Comparison of ENCODE assay signal across 8 cellular contexts in the genomic region with DNA sequence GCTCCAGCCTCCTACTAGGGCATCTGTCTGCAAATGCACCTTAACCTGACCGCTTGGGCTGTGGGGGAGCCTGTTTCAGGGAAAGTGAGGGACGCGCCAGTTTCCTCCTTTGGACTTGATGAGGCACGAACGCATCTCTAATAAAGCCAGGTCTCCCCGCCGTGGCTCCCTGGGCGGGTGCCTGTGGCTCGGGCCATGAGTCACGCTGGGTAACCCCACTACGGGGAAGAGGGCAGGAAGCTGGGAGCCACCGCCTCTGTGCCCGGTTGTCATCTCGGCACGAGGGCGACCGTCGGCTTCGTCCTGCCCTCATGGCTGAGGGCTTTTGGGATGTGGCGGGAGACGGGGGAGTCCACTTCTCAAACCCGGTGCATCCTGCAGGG. TPM values are rescaled to one million over a fixed set of nuclear protein-coding genes. Genes with fewer than 3 reads are reported as not detected.
DNase-seq lines count a peak whose midpoint lies in the region; ATAC-seq, FAIRE-seq and TF ChIP-seq lines count a peak whose summit lies in the region.

No MANE protein-coding gene starts in this region.

- WGBS in esophagus muscularis mucosa = no CpG with 5 or more reads among the region's 22 CpGs

- intact Hi-C loops in esophagus muscularis mucosa (cut with DNase I) = no loop called here

- no peak for TF ChIP-seq CTCF in esophagus muscularis mucosa (IDR thresholded peaks at IDR 0.05)

- peaks cover 87 to 98% (median 93%) of the 10 kb centered on the region in 4 donors for H3K4me1 ChIP-seq in esophagus muscularis mucosa
- no peaks in the 10 kb centered on the region for H3K4me1 ChIP-seq in HAP-1

- no peaks in the 10 kb centered on the region for H3K27me3 Mint-ChIP-seq in activated CD8-positive, alpha-beta T cell treated with anti-CD3 and anti-CD28 coated beads, Interleukin-2, amount 10 ng/mL, durations not matched to agents 7 days and 5 days (ENCODE audit: low read depth)

- peak; percentile 91 for FAIRE-seq in H54 (lab: Jason Lieb, UNC)
- FAIRE-seq in frontal cortex (lab: Jason Lieb, UNC) = no peak

- H3K27ac Mint-ChIP-seq in activated CD8-positive, alpha-beta T cell treated with anti-CD3 and anti-CD28 coated beads, Interleukin-2, amount 10 ng/mL, durations not matched to agents 7 days and 5 days = peak overlapping the region; percentile 92

- H3K4me3 ChIP-seq in esophagus muscularis mucosa (no peak overlapping the region), HAP-1 (no peak overlapping the region)

- DNase-seq in H54 (ENCODE audit: insufficient read length, low spot score) = peak; percentile 97
- peak; percentile 84 for DNase-seq in activated CD8-positive, alpha-beta T cell treated with anti-CD3 and anti-CD28 coated beads, Interleukin-2, amount 10 ng/mL, durations not matched to agents 7 days and 5 days
- DNase-seq in esophagus muscularis mucosa (ENCODE audit: extremely low spot score) = no peak
- DNase-seq in stimulated activated CD4-positive, alpha-beta T cell treated with anti-CD3 and anti-CD28 coated beads, Interleukin-4, amount 100 ng/mL, for 48 hours (ENCODE audit: low read depth in 2 of 2) = peak; percentile 67 to 79
- no peak for DNase-seq in HAP-1 (ENCODE audit: low spot score in 2 of 2)
- DNase-seq in GDM1 (lab: John Stamatoyannopoulos, UW) = no peak
- DNase-seq in DMS153 treated with DMSO at 0.1 percent for 48 hours (lab: John Stamatoyannopoulos, UW; ENCODE audit: unreplicated experiment) = no peak
- no peak for DNase-seq in frontal cortex (ENCODE audit: low spot score in 2 of 2)

- H3K36me3 Mint-ChIP-seq in activated CD8-positive, alpha-beta T cell treated with anti-CD3 and anti-CD28 coated beads, Interleukin-2, amount 10 ng/mL, durations not matched to agents 7 days and 5 days (ENCODE audit: low read depth) = peaks cover 26% of the 10 kb centered on the region

- H3K36me3 ChIP-seq in esophagus muscularis mucosa = peaks cover 0 to 34% (median 24%) of the 10 kb centered on the region in 4 donors
- H3K36me3 ChIP-seq in HAP-1 (replicated peaks) = no peaks in the 10 kb centered on the region; the same call in 1 of the 2 replicates

- peak overlapping the region; percentile 69 for H3K4me3 Mint-ChIP-seq in activated CD8-positive, alpha-beta T cell treated with anti-CD3 and anti-CD28 coated beads, Interleukin-2, amount 10 ng/mL, durations not matched to agents 7 days and 5 days

- H3K9me3 ChIP-seq in esophagus muscularis mucosa (no peaks in the 10 kb centered on the region), HAP-1 (no peaks in the 10 kb centered on the region)

- H3K27me3 ChIP-seq in esophagus muscularis mucosa = no peaks in the 10 kb centered on the region
- no peaks in the 10 kb centered on the region for H3K27me3 ChIP-seq in HAP-1 (ENCODE audit: low read depth)

- no peak for TF ChIP-seq POLR2A in H54 (IDR thresholded peaks at IDR 0.05; ENCODE audit: low read depth, low read length)
- no peak for TF ChIP-seq POLR2A in esophagus muscularis mucosa (IDR thresholded peaks at IDR 0.05; ENCODE audit: low read depth)

- no peak for TF ChIP-seq EP300 in esophagus muscularis mucosa (IDR thresholded peaks at IDR 0.05)

- H3K27ac ChIP-seq in esophagus muscularis mucosa (replicated peaks in 1 of 4) = peak overlapping the region in 3 of 4 donors; percentile 38 to 79 (median 66)

- peak; percentile 70 for ATAC-seq in activated CD8-positive, alpha-beta T cell treated with anti-CD3 and anti-CD28 coated beads, Interleukin-2, amount 10 ng/mL, durations not matched to agents 7 days and 5 days

- H3K4me1 Mint-ChIP-seq in activated CD8-positive, alpha-beta T cell treated with anti-CD3 and anti-CD28 coated beads, Interleukin-2, amount 10 ng/mL, durations not matched to agents 7 days and 5 days (ENCODE audit: low read depth) = peaks cover 79% of the 10 kb centered on the region

- in situ Hi-C loops in HAP-1 (cut with MboI; ENCODE audit: low sequenced_read_pairs) = no loop called here

- CTCF ChIA-PET in activated CD8-positive, alpha-beta T cell treated with anti-CD3 and anti-CD28 coated beads, Interleukin-2, amount 10 ng/mL, durations not matched to agents 7 days and 5 days (lab: Charles Lee) = interaction anchor here (0.6 to 2.4 kb wide), 3 partner anchors 46 to 501 kb away, joined by 3 to 21 read pairs (median 6); no protein-coding TSS in a partner anchor

- H3K9me3 Mint-ChIP-seq in activated CD8-positive, alpha-beta T cell treated with anti-CD3 and anti-CD28 coated beads, Interleukin-2, amount 10 ng/mL, durations not matched to agents 7 days and 5 days (ENCODE audit: insufficient read depth) = no peaks in the 10 kb centered on the region

- POLR2A ChIA-PET in activated CD8-positive, alpha-beta T cell treated with anti-CD3 and anti-CD28 coated beads, Interleukin-2, amount 10 ng/mL, durations not matched to agents 7 days and 5 days (lab: Charles Lee) = interaction anchor here (0.6 to 2.7 kb wide), 7 partner anchors 8 to 195 kb away, joined by 3 to 16 read pairs (median 3); a partner anchor contains a TSS

RNA-seq across cellular contexts. Expression of a gene that starts 12.1 kb away (rescaled TPM):
- 10 to 100 TPM; 86.6 to 94.1 TPM for total RNA-seq in activated CD8-positive, alpha-beta T cell treated with anti-CD3 and anti-CD28 coated beads, Interleukin-2, amount 10 ng/mL, durations not matched to agents 7 days and 5 days
- total RNA-seq in esophagus muscularis mucosa (10 to 100 TPM; 48.6 to 90.6 (median 58.8) TPM), frontal cortex (15.9 TPM)

RNA-seq across cellular contexts. Expression of a gene that starts 50.9 kb away (rescaled TPM):
- 10 to 100 TPM; 86.8 to 89.2 TPM for total RNA-seq in activated CD8-positive, alpha-beta T cell treated with anti-CD3 and anti-CD28 coated beads, Interleukin-2, amount 10 ng/mL, durations not matched to agents 7 days and 5 days
- total RNA-seq in esophagus muscularis mucosa (10 to 100 TPM; 43.2 to 62.3 (median 51.3) TPM), frontal cortex (9.0 TPM)

Comparison
In these comparisons a context has a peak if more than half of its experiments do, and no peak if none do; other contexts are left out.
1. DNase-seq: peak in H54 (single experiment), activated CD8-positive, alpha-beta T cell treated with anti-CD3 and anti-CD28 coated beads, Interleukin-2, amount 10 ng/mL, durations not matched to agents 7 days and 5 days (single experiment) and stimulated activated CD4-positive, alpha-beta T cell treated with anti-CD3 and anti-CD28 coated beads, Interleukin-4, amount 100 ng/mL, for 48 hours (2 of 2); none in esophagus muscularis mucosa (single experiment), HAP-1 (0 of 2), GDM1 (single experiment), DMS153 treated with DMSO at 0.1 percent for 48 hours (single experiment) and frontal cortex (0 of 2).